8 cellular contexts compared by ENCODE assay signal in the genomic region with DNA sequence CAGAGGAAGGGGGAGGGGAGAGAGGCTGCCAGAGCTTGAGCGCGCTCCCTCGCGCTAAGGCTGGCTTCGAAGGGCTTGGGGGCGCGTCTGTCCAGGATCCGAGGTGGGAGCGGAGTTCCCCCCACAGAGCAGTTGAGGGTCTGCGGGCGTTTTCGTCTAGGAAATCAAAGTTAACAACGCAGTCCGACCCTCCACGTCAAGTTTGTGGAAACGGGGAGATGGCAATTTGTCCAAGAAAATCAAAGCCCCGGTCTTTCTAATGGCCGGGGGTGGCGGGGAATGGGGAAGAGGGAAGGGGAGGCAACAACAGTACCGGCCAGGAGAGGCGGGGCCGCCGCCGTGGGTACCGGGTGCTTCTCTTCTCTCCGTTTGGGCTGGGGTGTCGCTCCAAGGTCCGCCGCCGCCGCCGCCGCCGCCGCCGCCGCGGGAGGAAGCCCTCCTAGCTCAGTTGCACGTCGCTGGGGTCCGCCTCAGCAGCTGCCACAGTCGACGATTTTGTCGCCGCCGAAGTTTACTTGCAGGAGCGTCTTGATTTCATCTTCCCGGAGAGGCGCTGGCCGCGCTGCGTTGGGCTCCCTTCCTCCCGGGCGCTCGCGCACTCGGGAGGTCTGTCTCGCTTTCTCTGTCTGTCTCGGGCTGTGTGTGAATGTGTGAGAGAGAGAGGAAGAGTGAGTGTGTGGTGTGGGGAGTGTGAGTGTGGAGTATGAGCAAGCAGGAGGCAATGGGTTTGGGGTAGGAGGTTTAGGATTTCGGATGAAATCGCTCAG. TPM values are rescaled to one million over a fixed set of nuclear protein-coding genes. Genes with fewer than 3 reads are reported as not detected.
A peak's percentile ranks its signal among the peaks of the same experiment; 100 is the strongest.
DNase-seq lines count a peak whose midpoint lies in the region; ATAC-seq, FAIRE-seq and TF ChIP-seq lines count a peak whose summit lies in the region.

No MANE protein-coding gene starts in this region.

- 0 to 33% (median 1%) methylated on average over 7 to 60 of the region's 61 CpGs for WGBS in psoas muscle, 3 donors

- peaks cover 0 to 4% of the 10 kb centered on the region in 2 donors for H3K27me3 ChIP-seq in Peyer's patch
- H3K27me3 ChIP-seq in psoas muscle (ENCODE audit: insufficient read depth in 3 of 3, low read length in 2 of 3): peaks cover 0 to 92% (median 13%) of the 10 kb centered on the region in 3 donors

- H3K36me3 ChIP-seq in Peyer's patch: no peaks in the 10 kb centered on the region
- no peaks in the 10 kb centered on the region for H3K36me3 ChIP-seq in psoas muscle (ENCODE audit: insufficient read depth in 1 of 2, low read depth in 1 of 2)

- intact Hi-C loops in psoas muscle (cut with DNase I): no loop called here

- H3K27ac ChIP-seq in Peyer's patch (no peak overlapping the region), psoas muscle (no peak overlapping the region)

- ATAC-seq in psoas muscle (peak in 1 of 4 donors; percentile 15), GM21529 (IDR thresholded peaks at IDR 0.05; ENCODE audit: unreplicated experiment) (no peak)

- H3K4me3 ChIP-seq in Peyer's patch (peak overlapping the region in 3 of 4 donors; percentile 21 to 40 (median 31)), fibroblast of mammary gland (ENCODE audit: control insufficient read depth, low read depth, low read length) (peak overlapping the region; percentile 29), psoas muscle (peak overlapping the region; percentile 55)

- DNase-seq in GM13977 (ENCODE audit: low spot score) (peak; percentile 39), Peyer's patch (no peak), fibroblast of mammary gland (ENCODE audit: low read depth) (peak; percentile 8), psoas muscle (peak in 1 of 2 donors; percentile 9), DMS114 treated with DMSO at 0.1 percent for 48 hours (lab: John Stamatoyannopoulos, UW; ENCODE audit: unreplicated experiment) (no peak), D721Med (ENCODE audit: insufficient read length, low spot score) (no peak), NCI-H1417 treated with DMSO at 0.1 percent for 48 hours (lab: John Stamatoyannopoulos, UW) (no peak)

- no peak for FAIRE-seq in D721Med (lab: Jason Lieb, UNC)

- in situ Hi-C loops in GM13977 (cut with MboI; ENCODE audit: low pct_unique_long_range_greater_than_20kb, low sequenced_read_pairs, unreplicated experiment): no loop called here

- TF ChIP-seq CTCF in GM13977 (IDR thresholded peaks at IDR 0.05; ENCODE audit: extremely low read depth, insufficient read depth, missing control alignments) (no peak), Peyer's patch (IDR thresholded peaks at IDR 0.05) (no peak), fibroblast of mammary gland (conservative IDR thresholded peaks at IDR 0.05; ENCODE audit: control insufficient read depth, insufficient read depth, low read depth, low read length) (no peak), psoas muscle (IDR thresholded peaks at IDR 0.05) (no peak), D721Med (IDR thresholded peaks at IDR 0.05; ENCODE audit: insufficient read depth, missing control alignments) (no peak)

- H3K9me3 ChIP-seq in Peyer's patch: no peaks in the 10 kb centered on the region
- no peaks in the 10 kb centered on the region for H3K9me3 ChIP-seq in psoas muscle

- H3K4me1 ChIP-seq in Peyer's patch: no peaks in the 10 kb centered on the region
- no peaks in the 10 kb centered on the region for H3K4me1 ChIP-seq in psoas muscle

- no peak for TF ChIP-seq POLR2A in Peyer's patch (IDR thresholded peaks at IDR 0.05)

RNA-seq across cellular contexts. Expression of a gene that starts 0.6 kb away (rescaled TPM):
- under 1 TPM; 0.35 to 0.94 (median 0.74) TPM for total RNA-seq in Peyer's patch
- total RNA-seq in psoas muscle: 1 to 10 TPM in 1 of 4 donors, under 1 TPM in 3; 0.40 to 1.2 (median 0.90) TPM
- polyA plus RNA-seq in psoas muscle: under 1 TPM; 0.13 to 0.23 (median 0.18) TPM

Comparison
In these comparisons a context has a peak if more than half of its experiments do, and no peak if none do; other contexts are left out.
1. DNase-seq: peak in GM13977 (single experiment) and fibroblast of mammary gland (single experiment); none in Peyer's patch (0 of 3), DMS114 treated with DMSO at 0.1 percent for 48 hours (single experiment), D721Med (single experiment) and NCI-H1417 treated with DMSO at 0.1 percent for 48 hours (single experiment).
2. Peak in every context shown above with its lines, with median percentiles within 50 percentile points of each other: H3K4me3 ChIP-seq.